ENCODE assay signal across 1 cellular context in the genomic region with DNA sequence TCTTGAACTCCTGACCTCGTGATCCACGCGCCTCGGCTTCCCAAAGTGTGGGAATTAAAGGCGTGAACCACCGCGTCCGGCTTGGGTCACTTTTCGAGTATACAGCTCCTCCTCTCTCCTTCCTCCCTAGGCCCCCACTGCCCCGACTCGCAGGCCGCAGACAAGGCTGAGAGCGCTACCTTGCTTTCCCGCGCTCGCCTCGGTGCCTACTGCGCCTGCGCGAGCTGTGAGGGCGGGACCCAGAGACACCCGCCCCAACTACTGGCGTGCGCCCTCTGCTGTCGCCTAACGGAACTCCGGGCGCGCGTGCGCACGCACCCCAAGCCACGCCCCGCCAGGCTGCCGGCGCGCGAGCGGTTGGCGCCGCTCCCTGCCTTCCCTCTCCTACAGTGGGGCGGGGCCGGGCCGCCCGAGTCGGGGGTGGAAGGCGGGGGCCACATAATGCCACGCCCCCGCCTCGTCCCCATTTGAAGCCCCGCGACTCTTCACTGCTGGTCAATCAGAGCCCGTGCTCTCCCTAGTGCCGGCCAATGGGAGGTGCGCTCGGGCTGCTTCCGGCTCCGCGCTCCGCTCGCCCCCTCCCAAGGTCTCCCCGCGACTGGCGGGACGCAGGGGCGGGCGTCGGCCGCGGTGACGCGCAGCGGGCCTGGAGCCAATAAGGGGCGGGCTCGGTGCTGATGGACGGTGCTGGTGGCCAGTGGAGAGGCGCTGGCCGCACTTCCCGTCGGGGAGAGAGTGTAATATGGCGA.
TF ChIP-seq lines count a peak whose summit lies in the region.

A gene (plus strand): TSS at position 730 of the 749 bp plus-strand sequence. CDS start 13 bp downstream, at position 743.

TF ChIP-seq in HepG2, 621 proteins besides CTCF, POLR2A, EP300 and RAD21 (continued from another document and continues in another):
- TF ChIP-seq ZNF260 (CRISPR knock-in tag; IDR thresholded peaks at IDR 0.05; ENCODE audit: borderline replicate concordance, low read depth) (no peak), ZNF124 (CRISPR knock-in tag; IDR thresholded peaks at IDR 0.05) (0 out of 2 replicates have a peak, but pooled peaks have one; percentile 56), HIVEP1 (CRISPR knock-in tag; IDR thresholded peaks at IDR 0.05) (0 out of 2 replicates have a peak, but pooled peaks have one; percentile 54), MTF1 (CRISPR knock-in tag; IDR thresholded peaks at IDR 0.05) (no peak), SAFB2 (CRISPR knock-in tag; IDR thresholded peaks at IDR 0.05; ENCODE audit: borderline replicate concordance, low read depth) (peak; percentile 47), ZNF367 (CRISPR knock-in tag; IDR thresholded peaks at IDR 0.05; ENCODE audit: borderline replicate concordance) (no peak), PHF5A (CRISPR knock-in tag; IDR thresholded peaks at IDR 0.05; ENCODE audit: low read depth, unreplicated experiment) (peak; percentile 40), SPEN (CRISPR knock-in tag; IDR thresholded peaks at IDR 0.05; ENCODE audit: low read depth) (peak; percentile 70), ZFP36L2 (CRISPR knock-in tag; IDR thresholded peaks at IDR 0.05) (no peak), ZNF83 (CRISPR knock-in tag; IDR thresholded peaks at IDR 0.05; ENCODE audit: borderline replicate concordance) (no peak), NR1H2 (CRISPR knock-in tag; IDR thresholded peaks at IDR 0.05; ENCODE audit: borderline replicate concordance, low read depth) (no peak), SALL1 (CRISPR knock-in tag; IDR thresholded peaks at IDR 0.05) (peak; percentile 73), BHLHE40 (IDR thresholded peaks at IDR 0.05; ENCODE audit: low read length) (peak; percentile 70), CC2D1A (CRISPR knock-in tag; IDR thresholded peaks at IDR 0.05) (no peak), REPIN1 (CRISPR knock-in tag; IDR thresholded peaks at IDR 0.05; ENCODE audit: borderline replicate concordance, low read depth) (peak; percentile 79; the same call in 1 of the 2 replicates), ZMAT3 (CRISPR knock-in tag; conservative IDR thresholded peaks at IDR 0.05) (0 out of 2 replicates have a peak, but pooled peaks have one; percentile 67), SRSF9 (IDR thresholded peaks at IDR 0.05; ENCODE audit: borderline replicate concordance, insufficient read depth, low read depth, low read length, poor library complexity, severe bottlenecking) (no peak), CEBPB (IDR thresholded peaks at IDR 0.05; ENCODE audit: borderline replicate concordance, low read depth, low read length) (no peak), PAWR (CRISPR knock-in tag; IDR thresholded peaks at IDR 0.05; ENCODE audit: borderline replicate concordance) (no peak), YY1 (IDR thresholded peaks at IDR 0.05; ENCODE audit: insufficient read depth, insufficient replicate concordance, low read depth, low read length) (peak; percentile 88), ZNF256 (CRISPR knock-in tag; conservative IDR thresholded peaks at IDR 0.05) (no peak), ZNF549 (CRISPR knock-in tag; IDR thresholded peaks at IDR 0.05) (no peak), ZBTB20 (CRISPR knock-in tag; IDR thresholded peaks at IDR 0.05; ENCODE audit: borderline replicate concordance, low read depth) (0 out of 2 replicates have a peak, but pooled peaks have one; percentile 3), AHR (CRISPR knock-in tag; IDR thresholded peaks at IDR 0.05) (peak; percentile 80; the same call in 1 of the 2 replicates), SCMH1 (CRISPR knock-in tag; IDR thresholded peaks at IDR 0.05; ENCODE audit: borderline replicate concordance) (no peak), MIER2 (CRISPR knock-in tag; IDR thresholded peaks at IDR 0.05) (no peak), SIN3B (IDR thresholded peaks at IDR 0.05; ENCODE audit: low read length) (0 out of 2 replicates have a peak, but pooled peaks have one; percentile 5), TAF1 (CRISPR knock-in tag; IDR thresholded peaks at IDR 0.05) (peak; percentile 81; the same call in 1 of the 2 replicates), ZBTB3 (CRISPR knock-in tag; IDR thresholded peaks at IDR 0.05; ENCODE audit: borderline replicate concordance, low read depth) (no peak; the same call in 1 of the 2 replicates), ZMYM2 (CRISPR knock-in tag; IDR thresholded peaks at IDR 0.05) (peak; percentile 80), TBX2 (CRISPR knock-in tag; IDR thresholded peaks at IDR 0.05; ENCODE audit: borderline replicate concordance) (peak; percentile 83)
- TF ChIP-seq, protein P1, sequence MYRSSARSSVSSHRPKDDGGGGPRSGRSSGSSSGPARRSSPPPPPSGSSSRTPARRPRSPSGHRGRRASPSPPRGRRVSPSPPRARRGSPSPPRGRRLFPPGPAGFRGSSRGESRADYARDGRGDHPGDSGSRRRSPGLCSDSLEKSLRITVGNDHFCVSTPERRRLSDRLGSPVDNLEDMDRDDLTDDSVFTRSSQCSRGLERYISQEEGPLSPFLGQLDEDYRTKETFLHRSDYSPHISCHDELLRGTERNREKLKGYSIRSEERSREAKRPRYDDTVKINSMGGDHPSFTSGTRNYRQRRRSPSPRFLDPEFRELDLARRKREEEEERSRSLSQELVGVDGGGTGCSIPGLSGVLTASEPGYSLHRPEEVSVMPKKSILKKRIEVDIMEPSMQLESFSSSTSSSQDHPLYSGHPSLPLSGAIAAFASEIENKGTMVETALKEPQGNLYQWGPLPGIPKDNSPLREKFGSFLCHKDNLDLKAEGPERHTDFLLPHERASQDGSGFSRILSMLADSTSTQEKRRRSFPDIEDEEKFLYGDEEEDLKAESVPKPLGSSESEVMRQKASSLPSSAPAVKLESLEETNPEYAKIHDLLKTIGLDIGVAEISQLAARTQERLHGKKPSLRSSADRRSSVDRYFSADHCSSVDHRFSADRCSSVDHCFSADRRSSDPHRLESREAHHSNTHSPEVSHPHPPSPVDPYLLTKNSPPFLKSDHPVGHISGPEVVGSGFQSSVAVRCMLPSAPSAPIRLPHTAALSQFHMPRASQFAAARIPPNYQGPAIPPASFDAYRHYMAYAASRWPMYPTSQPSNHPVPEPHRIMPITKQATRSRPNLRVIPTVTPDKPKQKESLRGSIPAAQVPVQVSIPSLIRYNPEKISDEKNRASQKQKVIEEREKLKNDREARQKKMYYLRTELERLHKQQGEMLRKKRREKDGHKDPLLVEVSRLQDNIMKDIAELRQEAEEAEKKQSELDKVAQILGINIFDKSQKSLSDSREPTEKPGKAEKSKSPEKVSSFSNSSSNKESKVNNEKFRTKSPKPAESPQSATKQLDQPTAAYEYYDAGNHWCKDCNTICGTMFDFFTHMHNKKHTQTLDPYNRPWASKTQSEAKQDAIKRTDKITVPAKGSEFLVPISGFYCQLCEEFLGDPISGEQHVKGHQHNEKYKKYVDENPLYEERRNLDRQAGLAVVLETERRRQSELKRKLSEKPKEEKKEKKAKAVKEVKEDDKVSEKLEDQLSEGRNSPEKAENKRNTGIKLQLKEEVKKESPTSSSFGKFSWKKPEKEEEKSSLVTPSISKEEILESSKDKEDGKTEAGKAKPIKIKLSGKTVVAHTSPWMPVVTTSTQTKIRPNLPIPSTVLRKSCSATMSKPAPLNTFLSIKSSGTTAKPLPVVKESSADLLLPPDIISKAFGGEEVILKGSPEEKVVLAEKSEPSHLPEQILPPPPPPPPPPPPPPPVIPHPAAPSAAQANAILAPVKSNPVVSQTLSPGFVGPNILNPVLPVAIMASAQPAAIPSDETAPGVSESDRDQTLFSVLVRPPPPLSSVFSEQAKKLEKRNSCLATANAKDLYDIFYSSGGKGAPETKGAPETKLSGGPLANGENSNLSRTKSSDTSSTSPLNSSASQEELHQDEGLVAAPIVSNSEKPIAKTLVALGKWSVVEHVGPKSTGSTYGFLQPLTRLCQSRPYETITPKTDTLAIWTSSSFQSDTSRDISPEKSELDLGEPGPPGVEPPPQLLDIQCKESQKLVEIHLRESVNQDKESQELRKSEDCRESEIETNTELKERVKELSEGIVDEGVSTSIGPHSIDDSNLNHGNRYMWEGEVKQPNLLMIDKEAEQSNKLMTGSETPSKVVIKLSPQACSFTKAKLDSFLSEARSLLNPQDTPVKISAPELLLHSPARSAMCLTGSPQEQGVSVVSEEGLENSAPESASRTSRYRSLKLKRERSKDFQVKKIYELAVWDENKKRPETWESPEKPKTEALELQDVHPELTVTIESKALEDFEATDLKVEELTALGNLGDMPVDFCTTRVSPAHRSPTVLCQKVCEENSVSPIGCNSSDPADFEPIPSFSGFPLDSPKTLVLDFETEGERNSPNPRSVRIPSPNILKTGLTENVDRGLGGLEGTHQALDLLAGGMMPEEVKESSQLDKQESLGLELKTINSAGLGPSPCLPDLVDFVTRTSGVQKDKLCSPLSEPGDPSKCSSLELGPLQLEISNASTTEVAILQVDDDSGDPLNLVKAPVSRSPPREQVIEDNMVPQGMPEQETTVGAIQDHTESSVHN (CRISPR knock-in tag; IDR thresholded peaks at IDR 0.05): no peak; the same call in 1 of the 2 replicates
- TF ChIP-seq, protein P2, sequence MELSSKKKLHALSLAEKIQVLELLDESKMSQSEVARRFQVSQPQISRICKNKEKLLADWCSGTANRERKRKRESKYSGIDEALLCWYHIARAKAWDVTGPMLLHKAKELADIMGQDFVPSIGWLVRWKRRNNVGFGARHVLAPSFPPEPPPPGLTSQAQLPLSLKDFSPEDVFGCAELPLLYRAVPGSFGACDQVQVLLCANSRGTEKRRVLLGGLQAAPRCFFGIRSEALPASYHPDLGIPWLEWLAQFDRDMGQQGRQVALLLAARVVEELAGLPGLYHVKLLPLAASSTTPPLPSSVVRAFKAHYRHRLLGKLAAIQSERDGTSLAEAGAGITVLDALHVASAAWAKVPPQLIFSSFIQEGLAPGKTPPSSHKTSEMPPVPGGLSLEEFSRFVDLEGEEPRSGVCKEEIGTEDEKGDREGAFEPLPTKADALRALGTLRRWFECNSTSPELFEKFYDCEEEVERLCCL (CRISPR knock-in tag; IDR thresholded peaks at IDR 0.05; ENCODE audit: borderline replicate concordance): no peak
- TF ChIP-seq, protein P3, sequence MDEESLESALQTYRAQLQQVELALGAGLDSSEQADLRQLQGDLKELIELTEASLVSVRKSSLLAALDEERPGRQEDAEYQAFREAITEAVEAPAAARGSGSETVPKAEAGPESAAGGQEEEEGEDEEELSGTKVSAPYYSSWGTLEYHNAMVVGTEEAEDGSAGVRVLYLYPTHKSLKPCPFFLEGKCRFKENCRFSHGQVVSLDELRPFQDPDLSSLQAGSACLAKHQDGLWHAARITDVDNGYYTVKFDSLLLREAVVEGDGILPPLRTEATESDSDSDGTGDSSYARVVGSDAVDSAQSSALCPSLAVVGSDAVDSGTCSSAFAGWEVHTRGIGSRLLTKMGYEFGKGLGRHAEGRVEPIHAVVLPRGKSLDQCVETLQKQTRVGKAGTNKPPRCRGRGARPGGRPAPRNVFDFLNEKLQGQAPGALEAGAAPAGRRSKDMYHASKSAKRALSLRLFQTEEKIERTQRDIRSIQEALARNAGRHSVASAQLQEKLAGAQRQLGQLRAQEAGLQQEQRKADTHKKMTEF (CRISPR knock-in tag; IDR thresholded peaks at IDR 0.05): peak; percentile 87
- TF ChIP-seq, protein P4, sequence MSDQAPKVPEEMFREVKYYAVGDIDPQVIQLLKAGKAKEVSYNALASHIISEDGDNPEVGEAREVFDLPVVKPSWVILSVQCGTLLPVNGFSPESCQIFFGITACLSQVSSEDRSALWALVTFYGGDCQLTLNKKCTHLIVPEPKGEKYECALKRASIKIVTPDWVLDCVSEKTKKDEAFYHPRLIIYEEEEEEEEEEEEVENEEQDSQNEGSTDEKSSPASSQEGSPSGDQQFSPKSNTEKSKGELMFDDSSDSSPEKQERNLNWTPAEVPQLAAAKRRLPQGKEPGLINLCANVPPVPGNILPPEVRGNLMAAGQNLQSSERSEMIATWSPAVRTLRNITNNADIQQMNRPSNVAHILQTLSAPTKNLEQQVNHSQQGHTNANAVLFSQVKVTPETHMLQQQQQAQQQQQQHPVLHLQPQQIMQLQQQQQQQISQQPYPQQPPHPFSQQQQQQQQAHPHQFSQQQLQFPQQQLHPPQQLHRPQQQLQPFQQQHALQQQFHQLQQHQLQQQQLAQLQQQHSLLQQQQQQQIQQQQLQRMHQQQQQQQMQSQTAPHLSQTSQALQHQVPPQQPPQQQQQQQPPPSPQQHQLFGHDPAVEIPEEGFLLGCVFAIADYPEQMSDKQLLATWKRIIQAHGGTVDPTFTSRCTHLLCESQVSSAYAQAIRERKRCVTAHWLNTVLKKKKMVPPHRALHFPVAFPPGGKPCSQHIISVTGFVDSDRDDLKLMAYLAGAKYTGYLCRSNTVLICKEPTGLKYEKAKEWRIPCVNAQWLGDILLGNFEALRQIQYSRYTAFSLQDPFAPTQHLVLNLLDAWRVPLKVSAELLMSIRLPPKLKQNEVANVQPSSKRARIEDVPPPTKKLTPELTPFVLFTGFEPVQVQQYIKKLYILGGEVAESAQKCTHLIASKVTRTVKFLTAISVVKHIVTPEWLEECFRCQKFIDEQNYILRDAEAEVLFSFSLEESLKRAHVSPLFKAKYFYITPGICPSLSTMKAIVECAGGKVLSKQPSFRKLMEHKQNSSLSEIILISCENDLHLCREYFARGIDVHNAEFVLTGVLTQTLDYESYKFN (CRISPR knock-in tag; conservative IDR thresholded peaks at IDR 0.05): peak; percentile 55; the same call in 1 of the 2 replicates
- TF ChIP-seq, protein P5, sequence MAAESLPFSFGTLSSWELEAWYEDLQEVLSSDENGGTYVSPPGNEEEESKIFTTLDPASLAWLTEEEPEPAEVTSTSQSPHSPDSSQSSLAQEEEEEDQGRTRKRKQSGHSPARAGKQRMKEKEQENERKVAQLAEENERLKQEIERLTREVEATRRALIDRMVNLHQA (CRISPR knock-in tag; IDR thresholded peaks at IDR 0.05): no peak
- TF ChIP-seq, protein P6, sequence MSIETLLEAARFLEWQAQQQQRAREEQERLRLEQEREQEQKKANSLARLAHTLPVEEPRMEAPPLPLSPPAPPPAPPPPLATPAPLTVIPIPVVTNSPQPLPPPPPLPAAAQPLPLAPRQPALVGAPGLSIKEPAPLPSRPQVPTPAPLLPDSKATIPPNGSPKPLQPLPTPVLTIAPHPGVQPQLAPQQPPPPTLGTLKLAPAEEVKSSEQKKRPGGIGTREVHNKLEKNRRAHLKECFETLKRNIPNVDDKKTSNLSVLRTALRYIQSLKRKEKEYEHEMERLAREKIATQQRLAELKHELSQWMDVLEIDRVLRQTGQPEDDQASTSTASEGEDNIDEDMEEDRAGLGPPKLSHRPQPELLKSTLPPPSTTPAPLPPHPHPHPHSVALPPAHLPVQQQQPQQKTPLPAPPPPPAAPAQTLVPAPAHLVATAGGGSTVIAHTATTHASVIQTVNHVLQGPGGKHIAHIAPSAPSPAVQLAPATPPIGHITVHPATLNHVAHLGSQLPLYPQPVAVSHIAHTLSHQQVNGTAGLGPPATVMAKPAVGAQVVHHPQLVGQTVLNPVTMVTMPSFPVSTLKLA (IDR thresholded peaks at IDR 0.05): peak; percentile 44; the same call in 1 of the 2 replicates
- TF ChIP-seq, protein P7, sequence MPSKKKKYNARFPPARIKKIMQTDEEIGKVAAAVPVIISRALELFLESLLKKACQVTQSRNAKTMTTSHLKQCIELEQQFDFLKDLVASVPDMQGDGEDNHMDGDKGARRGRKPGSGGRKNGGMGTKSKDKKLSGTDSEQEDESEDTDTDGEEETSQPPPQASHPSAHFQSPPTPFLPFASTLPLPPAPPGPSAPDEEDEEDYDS (CRISPR knock-in tag; IDR thresholded peaks at IDR 0.05): peak; percentile 75
- TF ChIP-seq, protein P8, sequence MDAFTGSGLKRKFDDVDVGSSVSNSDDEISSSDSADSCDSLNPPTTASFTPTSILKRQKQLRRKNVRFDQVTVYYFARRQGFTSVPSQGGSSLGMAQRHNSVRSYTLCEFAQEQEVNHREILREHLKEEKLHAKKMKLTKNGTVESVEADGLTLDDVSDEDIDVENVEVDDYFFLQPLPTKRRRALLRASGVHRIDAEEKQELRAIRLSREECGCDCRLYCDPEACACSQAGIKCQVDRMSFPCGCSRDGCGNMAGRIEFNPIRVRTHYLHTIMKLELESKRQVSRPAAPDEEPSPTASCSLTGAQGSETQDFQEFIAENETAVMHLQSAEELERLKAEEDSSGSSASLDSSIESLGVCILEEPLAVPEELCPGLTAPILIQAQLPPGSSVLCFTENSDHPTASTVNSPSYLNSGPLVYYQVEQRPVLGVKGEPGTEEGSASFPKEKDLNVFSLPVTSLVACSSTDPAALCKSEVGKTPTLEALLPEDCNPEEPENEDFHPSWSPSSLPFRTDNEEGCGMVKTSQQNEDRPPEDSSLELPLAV (CRISPR knock-in tag; conservative IDR thresholded peaks at IDR 0.05; ENCODE audit: low read depth): no peak
